29 cellular contexts compared by ENCODE assay signal in the genomic region with DNA sequence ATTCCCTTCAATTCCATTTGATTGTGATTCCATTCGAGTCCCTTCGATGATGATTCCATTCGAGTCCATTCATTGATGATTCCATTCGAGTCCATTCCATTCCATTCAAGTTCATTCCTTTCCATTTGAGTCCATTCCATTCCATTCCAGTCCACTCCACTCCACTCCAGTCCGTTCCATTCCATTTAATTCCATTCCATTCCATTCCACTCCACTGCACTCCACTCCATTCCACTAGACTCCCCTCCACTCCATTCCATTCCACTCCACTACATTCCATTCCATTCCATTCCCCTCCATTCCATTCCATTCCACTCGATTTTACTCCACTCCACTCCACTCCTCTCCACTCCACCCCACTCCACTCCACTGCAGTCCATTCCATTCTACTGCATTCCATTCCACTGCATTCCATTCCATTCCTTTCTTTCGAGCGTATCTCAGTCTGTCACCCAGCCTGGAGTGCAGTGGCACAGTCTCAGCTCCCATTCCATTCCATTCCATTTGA.
"Had no signal": no experiment of that assay in that cellular context is flagged by ENCODE, and none has a peak within 500 bp of the region (broad histone marks: within the 10 kb centered on the region; RNA-seq: fewer than 3 reads in every experiment).

No MANE protein-coding gene starts in this region.

- H3K27ac ChIP-seq: colonic mucosa, esophagus squamous epithelium, left ventricle myocardium inferior, lower lobe of right lung, neutrophil, pancreas, testis, tibial artery, upper lobe of left lung had no signal

- H3K4me3 ChIP-seq: colonic mucosa, esophagus squamous epithelium, left ventricle myocardium inferior, lower lobe of right lung, pancreas, smooth muscle cell, testis, tibial artery, upper lobe of left lung had no signal

- H3K9me3 ChIP-seq: colonic mucosa, pancreas, testis had no signal

- H3K4me1 Mint-ChIP-seq: central memory CD8-positive, alpha-beta T cell; immature natural killer cell; naive thymus-derived CD4-positive, alpha-beta T cell had no signal

- H3K27ac Mint-ChIP-seq: immature natural killer cell; naive thymus-derived CD4-positive, alpha-beta T cell had no signal

- H3K4me2 ChIP-seq: smooth muscle cell had no signal

- FAIRE-seq: frontal cortex, pancreas, urothelium cell line had no signal

- H3K4me3 Mint-ChIP-seq: central memory CD8-positive, alpha-beta T cell; naive thymus-derived CD4-positive, alpha-beta T cell had no signal

- H3K36me3 ChIP-seq: colonic mucosa, esophagus squamous epithelium, left ventricle myocardium inferior, lower lobe of right lung, neutrophil, pancreas, tibial artery, upper lobe of left lung had no signal

- H3K27me3 ChIP-seq: colonic mucosa, esophagus squamous epithelium, pancreas, testis, tibial artery, upper lobe of left lung had no signal

- H3K4me1 ChIP-seq: colonic mucosa, esophagus squamous epithelium, left ventricle myocardium inferior, lower lobe of right lung, pancreas, testis, tibial artery, upper lobe of left lung had no signal

- DNase-seq: colonic mucosa; dermis blood vessel endothelial cell; effector memory CD4-positive, alpha-beta T cell; erythroblast; esophagus squamous epithelium; hypothalamus; immature natural killer cell; islet precursor cell; kidney glomerular epithelial cell; left colon; left ventricle myocardium inferior; lower lobe of right lung; naive thymus-derived CD4-positive, alpha-beta T cell; pancreas; stimulated activated CD4-positive, alpha-beta T cell treated with anti-CD3 and anti-CD28 coated beads, Interleukin-12 subunit alpha, Interleukin-12 subunit beta, amount 100 ng/mL, for 4 hours; stimulated activated CD4-positive, alpha-beta T cell treated with anti-CD3 and anti-CD28 coated beads, Interleukin-1b, Interleukin-23, amount 100 ng/mL, for 48 hours; stimulated activated CD4-positive, alpha-beta T cell treated with anti-CD3 and anti-CD28 coated beads, Interleukin-4, amount 100 ng/mL, for 1 hour; stimulated activated CD8-positive, alpha-beta memory T cell treated with anti-CD3 and anti-CD28 coated beads, Interleukin-4, amount 100 ng/mL, for 48 hours; stimulated activated naive CD4-positive, alpha-beta T cell; substantia nigra; testis; tibial artery; upper lobe of left lung had no signal

- ATAC-seq: left colon; lower lobe of right lung; naive thymus-derived CD4-positive, alpha-beta T cell; pancreas; sciatic nerve had no signal
